Comparison of ENCODE assay signal across 1 cellular context in the genomic region with DNA sequence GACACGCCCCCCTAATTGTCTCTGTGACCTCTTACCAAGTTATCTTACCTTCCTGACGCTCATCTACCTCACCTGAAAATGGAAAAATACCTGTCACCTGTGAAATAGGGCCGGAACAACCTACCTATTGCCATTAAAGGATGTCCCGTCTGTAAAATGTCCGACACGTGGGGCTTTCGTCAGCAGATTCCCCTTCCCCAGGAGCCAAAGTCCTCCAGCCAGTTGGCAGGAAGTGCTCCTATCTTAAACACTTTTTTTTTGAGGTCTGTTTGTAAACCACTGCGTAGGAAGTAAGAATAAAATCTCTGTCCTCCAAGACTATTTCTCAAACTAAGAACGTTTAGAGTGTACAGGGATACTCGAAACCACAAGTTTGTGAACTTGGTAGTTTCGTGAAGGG.
TF ChIP-seq lines count a peak whose summit lies in the region.

No MANE protein-coding gene starts in this region.

TF ChIP-seq in Ishikawa, 13 proteins besides CTCF, POLR2A, EP300 and RAD21:
- TF ChIP-seq, protein P1, sequence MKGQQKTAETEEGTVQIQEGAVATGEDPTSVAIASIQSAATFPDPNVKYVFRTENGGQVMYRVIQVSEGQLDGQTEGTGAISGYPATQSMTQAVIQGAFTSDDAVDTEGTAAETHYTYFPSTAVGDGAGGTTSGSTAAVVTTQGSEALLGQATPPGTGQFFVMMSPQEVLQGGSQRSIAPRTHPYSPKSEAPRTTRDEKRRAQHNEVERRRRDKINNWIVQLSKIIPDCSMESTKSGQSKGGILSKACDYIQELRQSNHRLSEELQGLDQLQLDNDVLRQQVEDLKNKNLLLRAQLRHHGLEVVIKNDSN (IDR thresholded peaks at IDR 0.05), result peak; percentile 37; the same call in 1 of the 2 replicates
